ENCODE assay signal across 11 cellular contexts in genomic region chr6:39209360-39209811, GRCh38. TPM values are rescaled to one million over a fixed set of nuclear protein-coding genes. Genes with fewer than 3 reads are reported as not detected.
DNase-seq lines count a peak whose midpoint lies in the region; ATAC-seq and TF ChIP-seq lines count a peak whose summit lies in the region.
"Had no signal": no experiment of that assay in that cellular context is flagged by ENCODE, and none has a peak within 500 bp of the region (broad histone marks: within the 10 kb centered on the region; RNA-seq: fewer than 3 reads in every experiment).

No MANE protein-coding gene starts in this region.

- no peak for TF ChIP-seq EP300 in SK-N-SH (IDR thresholded peaks at IDR 0.05; ENCODE audit: borderline replicate concordance in 1 of 2, low read depth in 1 of 2, low read length in 1 of 2)

- H3K27me3 ChIP-seq in SJCRH30 (no peaks in the 10 kb centered on the region), esophagus squamous epithelium (no peaks in the 10 kb centered on the region), A673 (replicated peaks; ENCODE audit: insufficient read depth, low read depth, low read length, poor library complexity) (no peaks in the 10 kb centered on the region), SK-N-SH (ENCODE audit: insufficient read depth) (no peaks in the 10 kb centered on the region)

- POLR2A ChIA-PET in A673 (lab: Charles Lee; ENCODE audit: low non-redundant PET), result no interaction called here
- POLR2A ChIA-PET in SK-N-SH (lab: Yijun Ruan, JAX), result no interaction called here

- ATAC-seq in stimulated activated naive B cell treated with anti-CD40 and anti-IgM and Interleukin-4, amounts not matched to agents 10 μg/mL and 1 μg/mL and 100 μg/mL, for 72 hours (replicated peaks), result no peak
- no peak for ATAC-seq in GM19023 (IDR thresholded peaks at IDR 0.05; ENCODE audit: unreplicated experiment)

- no peak overlapping the region for H2AFZ ChIP-seq in SK-N-SH (ENCODE audit: low read depth)

- no peaks in the 10 kb centered on the region for H3K9me3 Mint-ChIP-seq in activated CD4-positive, alpha-beta T cell treated with anti-CD3 and anti-CD28 coated beads, Interleukin-2, amount 10 ng/mL, durations not matched to agents 24 days and 14 days
- H3K9me3 Mint-ChIP-seq in stimulated activated naive B cell treated with anti-CD40 and anti-IgM and Interleukin-4, amounts not matched to agents 10 μg/mL and 1 μg/mL and 100 μg/mL, for 72 hours, result no peaks in the 10 kb centered on the region
- H3K9me3 Mint-ChIP-seq: T-helper 1 cell treated with Interleukin-12 subunit alpha and Interleukin-12 subunit beta and Interleukin-4 antibody, amounts not matched to agents 30 μg/mL and 1 μg/mL, for 36 hours had no signal

- TF ChIP-seq CTCF in esophagus squamous epithelium (IDR thresholded peaks at IDR 0.05) (no peak), A673 (conservative IDR thresholded peaks at IDR 0.05; ENCODE audit: low read depth, low read length) (no peak), SK-N-SH (IDR thresholded peaks at IDR 0.05) (no peak)

- intact Hi-C loops in activated CD4-positive, alpha-beta T cell treated with anti-CD3 and anti-CD28 coated beads, Interleukin-2, amount 10 ng/mL, durations not matched to agents 24 days and 14 days (cut with micrococcal nuclease), result no loop called here
- intact Hi-C loops in esophagus squamous epithelium (cut with DNase I), result no loop called here
- intact Hi-C loops in A673 (cut with micrococcal nuclease; ENCODE audit: unreplicated experiment), result no loop called here

- H3K27ac ChIP-seq in SJCRH30, result peak overlapping the region; percentile 42
- peak overlapping the region; percentile 36 to 80 (median 64) for H3K27ac ChIP-seq in esophagus squamous epithelium
- H3K27ac ChIP-seq in A673 (ENCODE audit: low read depth, low read length, poor library complexity, severe bottlenecking), result no peak overlapping the region
- no peak overlapping the region for H3K27ac ChIP-seq in SK-N-SH (ENCODE audit: low read depth in 2 of 2, low read length in 1 of 2)

- no peaks in the 10 kb centered on the region for H3K27me3 Mint-ChIP-seq in activated CD4-positive, alpha-beta T cell treated with anti-CD3 and anti-CD28 coated beads, Interleukin-2, amount 10 ng/mL, durations not matched to agents 24 days and 14 days
- peaks cover 34 to 52% of the 10 kb centered on the region in 2 donors for H3K27me3 Mint-ChIP-seq in stimulated activated naive B cell treated with anti-CD40 and anti-IgM and Interleukin-4, amounts not matched to agents 10 μg/mL and 1 μg/mL and 100 μg/mL, for 72 hours

- no TSS peak for BruUV-seq in A673 (replicated peaks; lab: Mats Ljungman, UMichigan)

- peaks cover 35% of the 10 kb centered on the region for H3K36me3 Mint-ChIP-seq in activated CD4-positive, alpha-beta T cell treated with anti-CD3 and anti-CD28 coated beads, Interleukin-2, amount 10 ng/mL, durations not matched to agents 24 days and 14 days (ENCODE audit: low read depth)
- H3K36me3 Mint-ChIP-seq in stimulated activated naive B cell treated with anti-CD40 and anti-IgM and Interleukin-4, amounts not matched to agents 10 μg/mL and 1 μg/mL and 100 μg/mL, for 72 hours, result peaks cover 0 to 5% of the 10 kb centered on the region in 2 donors

- H3K36me3 ChIP-seq in SJCRH30, result no peaks in the 10 kb centered on the region
- H3K36me3 ChIP-seq in esophagus squamous epithelium, result peaks cover 0 to 10% (median 0%) of the 10 kb centered on the region in 3 donors
- no peaks in the 10 kb centered on the region for H3K36me3 ChIP-seq in A673 (ENCODE audit: insufficient read depth, low read length, poor library complexity, severe bottlenecking)
- no peaks in the 10 kb centered on the region for H3K36me3 ChIP-seq in SK-N-SH (replicated peaks in 1 of 2; ENCODE audit: control insufficient read depth in 1 of 2, insufficient read depth in 2 of 2, low read length in 1 of 2)

- CTCF ChIA-PET in A673 (lab: Charles Lee), result no interaction called here
- CTCF ChIA-PET in SK-N-SH (lab: Yijun Ruan, JAX), result interaction anchor here (1.2 kb wide), 1 partner anchor 43 kb away, joined by 3 read pairs; no protein-coding TSS in a partner anchor

- H3K79me2 ChIP-seq in SK-N-SH (ENCODE audit: insufficient read depth), result no peaks in the 10 kb centered on the region

- H3K4me2 ChIP-seq in SK-N-SH, result no peak overlapping the region

- H4K20me1 ChIP-seq in SK-N-SH (ENCODE audit: insufficient read depth), result no peaks in the 10 kb centered on the region

- no peak for TF ChIP-seq POLR2A in esophagus squamous epithelium (IDR thresholded peaks at IDR 0.05)

- no peak for TF ChIP-seq RAD21 in SK-N-SH (IDR thresholded peaks at IDR 0.05; ENCODE audit: low read length)

- H3K4me1 ChIP-seq in SJCRH30 (peaks cover 29% of the 10 kb centered on the region), esophagus squamous epithelium (peaks cover 13 to 83% (median 36%) of the 10 kb centered on the region in 3 donors), A673 (ENCODE audit: insufficient read depth, low read length, poor library complexity, severe bottlenecking) (no peaks in the 10 kb centered on the region), SK-N-SH (ENCODE audit: control insufficient read depth in 1 of 2, insufficient read depth in 2 of 2, low read depth in 1 of 2, low read length in 1 of 2) (no peaks in the 10 kb centered on the region; a peak in 1 of 4 replicates)

- H3K4me3 ChIP-seq in SJCRH30, result no peak overlapping the region
- no peak overlapping the region for H3K4me3 ChIP-seq in esophagus squamous epithelium
- no peak overlapping the region for H3K4me3 ChIP-seq in A673 (ENCODE audit: low read depth, low read length, poor library complexity, severe bottlenecking)
- H3K4me3 ChIP-seq in SK-N-SH (ENCODE audit: low read depth in 2 of 2, low read length in 1 of 2), result no peak overlapping the region

- H3K4me3 Mint-ChIP-seq in activated CD4-positive, alpha-beta T cell treated with anti-CD3 and anti-CD28 coated beads, Interleukin-2, amount 10 ng/mL, durations not matched to agents 24 days and 14 days, result peak overlapping the region; percentile 10
- no peak overlapping the region for H3K4me3 Mint-ChIP-seq in stimulated activated naive B cell treated with anti-CD40 and anti-IgM and Interleukin-4, amounts not matched to agents 10 μg/mL and 1 μg/mL and 100 μg/mL, for 72 hours
- H3K4me3 Mint-ChIP-seq: T-helper 1 cell treated with Interleukin-12 subunit alpha and Interleukin-12 subunit beta and Interleukin-4 antibody, amounts not matched to agents 30 μg/mL and 1 μg/mL, for 36 hours had no signal

- H3K9ac ChIP-seq in SK-N-SH, result no peak overlapping the region

- no peaks in the 10 kb centered on the region for H3K9me2 ChIP-seq in SK-N-SH

- WGBS in esophagus squamous epithelium, 2 donors, result 19 to 35% methylated on average over 3 to 6 of the region's 6 CpGs
- 40% methylated on average over 3 of the region's 6 CpGs for WGBS in SK-N-SH (ENCODE audit: low lambda C conversion rate)

- DNase-seq in activated CD4-positive, alpha-beta T cell treated with anti-CD3 and anti-CD28 coated beads, Interleukin-2, amount 10 ng/mL, durations not matched to agents 24 days and 14 days, result no peak
- DNase-seq in activated CD4-positive, alpha-beta T cell treated with anti-CD3 and anti-CD28 coated beads for 4 hours, result no peak
- DNase-seq in SJCRH30 (peak; percentile 35 to 49), esophagus squamous epithelium (lab: John Stamatoyannopoulos, UW) (no peak), A673 (ENCODE audit: low spot score) (no peak), SK-N-SH (no peak)
- no peak for DNase-seq in stimulated activated naive B cell treated with anti-CD40 and anti-IgM and Interleukin-4, amounts not matched to agents 10 μg/mL and 1 μg/mL and 100 μg/mL, for 72 hours
- DNase-seq: DND-41, NCI-H1048 had no signal

- H3K4me1 Mint-ChIP-seq in activated CD4-positive, alpha-beta T cell treated with anti-CD3 and anti-CD28 coated beads, Interleukin-2, amount 10 ng/mL, durations not matched to agents 24 days and 14 days, result peaks cover 54% of the 10 kb centered on the region
- peaks cover 2 to 15% of the 10 kb centered on the region in 2 donors for H3K4me1 Mint-ChIP-seq in stimulated activated naive B cell treated with anti-CD40 and anti-IgM and Interleukin-4, amounts not matched to agents 10 μg/mL and 1 μg/mL and 100 μg/mL, for 72 hours

- no peaks in the 10 kb centered on the region for H3F3A ChIP-seq in SK-N-SH (replicated peaks; ENCODE audit: insufficient read depth)

- peak overlapping the region; percentile 57 for H3K27ac Mint-ChIP-seq in activated CD4-positive, alpha-beta T cell treated with anti-CD3 and anti-CD28 coated beads, Interleukin-2, amount 10 ng/mL, durations not matched to agents 24 days and 14 days
- H3K27ac Mint-ChIP-seq in stimulated activated naive B cell treated with anti-CD40 and anti-IgM and Interleukin-4, amounts not matched to agents 10 μg/mL and 1 μg/mL and 100 μg/mL, for 72 hours, result peak overlapping the region; percentile 37
- H3K27ac Mint-ChIP-seq: T-helper 1 cell treated with Interleukin-12 subunit alpha and Interleukin-12 subunit beta and Interleukin-4 antibody, amounts not matched to agents 30 μg/mL and 1 μg/mL, for 36 hours had no signal

- H3K9me3 ChIP-seq in SJCRH30 (replicated peaks) (no peaks in the 10 kb centered on the region), esophagus squamous epithelium (no peaks in the 10 kb centered on the region), A673 (ENCODE audit: low read depth, low read length, poor library complexity, severe bottlenecking) (no peaks in the 10 kb centered on the region), SK-N-SH (no peaks in the 10 kb centered on the region)

TF ChIP-seq in SK-N-SH, 30 proteins besides CTCF, POLR2A, EP300 and RAD21:
- TF ChIP-seq GATA2 (CRISPR knock-in tag; IDR thresholded peaks at IDR 0.05), result no peak
- no peak for TF ChIP-seq JUND (IDR thresholded peaks at IDR 0.05)
- TF ChIP-seq FOXM1 (IDR thresholded peaks at IDR 0.05; ENCODE audit: low read depth), result no peak

RNA-seq across cellular contexts. Expression of gene KCNK5, which starts 19.9 kb away (rescaled TPM):
- 33.8 and 35.3 TPM in 2 replicates for total RNA-seq in activated CD4-positive, alpha-beta T cell treated with anti-CD3 and anti-CD28 coated beads, Interleukin-2, amount 10 ng/mL, durations not matched to agents 24 days and 14 days
- total RNA-seq in SJCRH30 (2014; rRNA removed; shearing (Covaris generic)), result 9.5 and 9.7 TPM in 2 replicates
- total RNA-seq in esophagus squamous epithelium (10 to 100 TPM in 2 of 4 donors, 1 to 10 TPM in 2; 6.1 to 11.0 (median 8.7) TPM), A673 (2021) (0.09 TPM in 1 of 2 replicates, not detected in the other)
- 0.03 TPM in 1 of 2 replicates, not detected in the other for polyA plus RNA-seq in SK-N-SH (2012; rRNA removed)
- polyA plus RNA-seq in SK-N-SH (2012; cell fraction: cytosol; rRNA removed), result 0.03 and 0.05 TPM in 2 replicates
- 0.04 TPM in 2 replicates for polyA plus RNA-seq in SK-N-SH (2012; cell fraction: nucleus; rRNA removed)

Comparison
In these comparisons a context has a peak if more than half of its experiments do, and no peak if none do; other contexts are left out.
1. DNase-seq: peak in SJCRH30 (2 of 2); none in activated CD4-positive, alpha-beta T cell treated with anti-CD3 and anti-CD28 coated beads, Interleukin-2, amount 10 ng/mL, durations not matched to agents 24 days and 14 days (single experiment), activated CD4-positive, alpha-beta T cell treated with anti-CD3 and anti-CD28 coated beads for 4 hours (0 of 2), esophagus squamous epithelium (single experiment), stimulated activated naive B cell treated with anti-CD40 and anti-IgM and Interleukin-4, amounts not matched to agents 10 μg/mL and 1 μg/mL and 100 μg/mL, for 72 hours (single experiment), A673 (single experiment) and SK-N-SH (single experiment).
2. H3K27ac ChIP-seq: peak in SJCRH30 (single experiment) and esophagus squamous epithelium (4 of 4); none in A673 (single experiment) and SK-N-SH (0 of 2).